ENCODE assay signal across 17 cellular contexts in the genomic region with DNA sequence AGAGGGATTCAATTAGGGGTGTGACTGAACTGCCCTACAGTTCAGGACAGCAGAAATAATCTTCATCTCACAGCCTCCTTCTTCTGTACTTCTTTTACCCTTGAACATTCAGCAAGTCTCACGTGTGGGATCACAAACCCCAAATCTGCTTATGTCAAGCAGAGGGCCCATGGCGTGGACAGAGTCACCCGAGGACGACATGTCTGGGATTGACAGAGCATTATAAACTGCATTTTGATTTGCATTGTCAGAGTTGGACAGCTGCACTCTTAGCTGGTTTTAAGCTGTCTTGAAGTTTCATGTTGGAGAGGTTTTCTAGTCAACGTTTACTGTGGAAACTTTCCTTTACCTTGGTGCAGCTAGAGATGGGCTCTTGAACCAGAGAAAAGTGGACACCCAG. TPM values are rescaled to one million over a fixed set of nuclear protein-coding genes. Genes with fewer than 3 reads are reported as not detected.
A peak's percentile ranks its signal among the peaks of the same experiment; 100 is the strongest.
DNase-seq lines count a peak whose midpoint lies in the region; ATAC-seq and TF ChIP-seq lines count a peak whose summit lies in the region.
"Had no signal": no experiment of that assay in that cellular context is flagged by ENCODE, and none has a peak within 500 bp of the region (broad histone marks: within the 10 kb centered on the region; RNA-seq: fewer than 3 reads in every experiment).

No MANE protein-coding gene starts in this region.

- no peak overlapping the region for H3K4me3 ChIP-seq in left ventricle myocardium inferior
- H3K4me3 ChIP-seq in right cardiac atrium (ENCODE audit: low read length) = no peak overlapping the region
- no peak overlapping the region for H3K4me3 ChIP-seq in sigmoid colon
- H3K4me3 ChIP-seq: A549, Peyer's patch had no signal

- TF ChIP-seq EP300 in sigmoid colon (IDR thresholded peaks at IDR 0.05) = no peak

- H3K9me3 Mint-ChIP-seq in IgD-negative memory B cell = peaks cover 0 to 2% (median 0%) of the 10 kb centered on the region in 3 donors

- H3K4me1 ChIP-seq in left ventricle myocardium inferior = peaks cover 78% of the 10 kb centered on the region
- H3K4me1 ChIP-seq in right cardiac atrium (ENCODE audit: control insufficient read depth, insufficient read depth, low read length) = peaks cover 5% of the 10 kb centered on the region
- peaks cover 0 to 8% (median 0%) of the 10 kb centered on the region in 4 donors for H3K4me1 ChIP-seq in sigmoid colon
- H3K4me1 ChIP-seq: A549, Caco-2 had no signal

- H3K27ac ChIP-seq in left ventricle myocardium inferior (replicated peaks) (peak overlapping the region; percentile 69), right cardiac atrium (ENCODE audit: low read length) (peak overlapping the region; percentile 78), sigmoid colon (no peak overlapping the region)
- H3K27ac ChIP-seq: A549, Peyer's patch had no signal

- DNase-seq in left ventricle myocardium inferior (no peak), Right ventricle myocardium inferior (ENCODE audit: missing footprints) (no peak), right cardiac atrium (no peak), sigmoid colon (no peak), DMS79 (lab: John Stamatoyannopoulos, UW) (no peak)
- DNase-seq: Caco-2, DMS153, NCI-H1436 treated with DMSO at 0.1 percent for 48 hours, NCI-H2029 treated with DMSO at 0.1 percent for 48 hours, NCI-H510A treated with DMSO at 0.1 percent for 48 hours, Peyer's patch, SHP77, SK-N-SH had no signal

- WGBS in right cardiac atrium = 69% methylated on average over 5 of the region's 5 CpGs
- 71 to 93% methylated on average over 5 of the region's 5 CpGs for WGBS in sigmoid colon, 2 donors

- TF ChIP-seq POLR2A in sigmoid colon (IDR thresholded peaks at IDR 0.05) = no peak

- TF ChIP-seq CTCF in left ventricle myocardium inferior (IDR thresholded peaks at IDR 0.05; ENCODE audit: borderline replicate concordance) = no peak
- no peak for TF ChIP-seq CTCF in sigmoid colon (IDR thresholded peaks at IDR 0.05)

- H3K36me3 Mint-ChIP-seq in IgD-negative memory B cell = peaks cover 10% of the 10 kb centered on the region

- H3K9me3 ChIP-seq in left ventricle myocardium inferior (replicated peaks) (no peaks in the 10 kb centered on the region), right cardiac atrium (ENCODE audit: control insufficient read depth, low read length) (no peaks in the 10 kb centered on the region), sigmoid colon (no peaks in the 10 kb centered on the region)
- H3K9me3 ChIP-seq: A549, Caco-2, Peyer's patch, SK-N-SH had no signal

- H3K27me3 ChIP-seq in left ventricle myocardium inferior (ENCODE audit: low read depth) (no peaks in the 10 kb centered on the region), right cardiac atrium (ENCODE audit: control insufficient read depth, insufficient read depth) (no peaks in the 10 kb centered on the region), sigmoid colon (no peaks in the 10 kb centered on the region)
- H3K27me3 ChIP-seq: Peyer's patch had no signal

- intact Hi-C loops in left ventricle myocardium inferior (cut with micrococcal nuclease) (no loop called here), Right ventricle myocardium inferior (cut with DNase I) (loop anchor here (5.0 kb wide), 1 partner anchor 127 kb away; no protein-coding TSS in a partner anchor), right cardiac atrium (cut with DNase I) (no loop called here), sigmoid colon (cut with DNase I) (no loop called here)

- no peaks in the 10 kb centered on the region for H3K27me3 Mint-ChIP-seq in IgD-negative memory B cell

- ATAC-seq in Right ventricle myocardium inferior (no peak), right cardiac atrium (no peak), GM18511 (IDR thresholded peaks at IDR 0.05; ENCODE audit: unreplicated experiment) (no peak)
- ATAC-seq: A549 had no signal

- H3K4me1 Mint-ChIP-seq in IgD-negative memory B cell = peaks cover 56 to 81% (median 70%) of the 10 kb centered on the region in 3 donors

- H3K4me3 Mint-ChIP-seq in IgD-negative memory B cell = peak overlapping the region in 3 of 4 donors; percentile 2 to 74 (median 47)
- H3K4me3 Mint-ChIP-seq: CD14-positive monocyte had no signal

- no peaks in the 10 kb centered on the region for H3K36me3 ChIP-seq in left ventricle myocardium inferior
- no peaks in the 10 kb centered on the region for H3K36me3 ChIP-seq in sigmoid colon

- peak overlapping the region in 2 of 3 donors; percentile 44 to 52 for H3K27ac Mint-ChIP-seq in IgD-negative memory B cell

RNA-seq across cellular contexts. Expression of gene MGAT5, which starts 26.4 kb away (rescaled TPM):
- total RNA-seq in left ventricle myocardium inferior = 98.7 TPM
- total RNA-seq in Right ventricle myocardium inferior = 92.3 TPM
- polyA plus RNA-seq in IgD-negative memory B cell = 14.0 TPM
- 100 to 1,000 TPM; 112 to 156 (median 134) TPM for total RNA-seq in right cardiac atrium
- 29.0 TPM for polyA plus RNA-seq in right cardiac atrium
- 10 to 100 TPM; 28.9 to 42.4 (median 30.8) TPM for total RNA-seq in sigmoid colon
- 10 to 100 TPM in 1 of 3 donors, 1 to 10 TPM in 2; 3.0 to 30.3 (median 5.3) TPM for polyA plus RNA-seq in sigmoid colon

Comparison
In these comparisons a context has a peak if more than half of its experiments do, and no peak if none do; other contexts are left out.
1. H3K27ac ChIP-seq: peak in left ventricle myocardium inferior (single experiment) and right cardiac atrium (single experiment); none in sigmoid colon (0 of 4).